In genomic region chr21:42238185-42238934, GRCh38 we compare ENCODE assay signal across 12 cellular contexts. TPM values are rescaled to one million over a fixed set of nuclear protein-coding genes. Genes with fewer than 3 reads are reported as not detected.
DNase-seq lines count a peak whose midpoint lies in the region; ATAC-seq lines count a peak whose summit lies in the region.
"Had no signal": no experiment of that assay in that cellular context is flagged by ENCODE, and none has a peak within 500 bp of the region (broad histone marks: within the 10 kb centered on the region; RNA-seq: fewer than 3 reads in every experiment).

No MANE protein-coding gene starts in this region.

- H3K4me3 Mint-ChIP-seq in stimulated activated naive CD8-positive, alpha-beta T cell treated with anti-CD3 and anti-CD28 coated beads, Interleukin-15, Interleukin-2, amounts not matched to agents 100 ng/mL and 50 ng/mL, for 24 hours, result peak overlapping the region; percentile 70

- no peaks in the 10 kb centered on the region for H3K9me3 Mint-ChIP-seq in stimulated activated naive CD8-positive, alpha-beta T cell treated with anti-CD3 and anti-CD28 coated beads, Interleukin-15, Interleukin-2, amounts not matched to agents 100 ng/mL and 50 ng/mL, for 24 hours

- no peak for ATAC-seq in HG02885 (IDR thresholded peaks at IDR 0.05; ENCODE audit: poor library complexity, unreplicated experiment)
- ATAC-seq: foreskin keratinocyte, HCT116 had no signal

- H3K27me3 Mint-ChIP-seq in stimulated activated naive CD8-positive, alpha-beta T cell treated with anti-CD3 and anti-CD28 coated beads, Interleukin-15, Interleukin-2, amounts not matched to agents 100 ng/mL and 50 ng/mL, for 24 hours, result no peaks in the 10 kb centered on the region

- DNase-seq in activated T-cell treated with anti-CD3 and anti-CD28 coated beads, Interleukin-2, amount 50 U/mL, for 1 hour, result peak; percentile 64
- no peak for DNase-seq in activated T-cell treated with anti-CD3 and anti-CD28 coated beads for 4 hours
- peak; percentile 62 for DNase-seq in activated CD4-positive, alpha-beta T cell treated with anti-CD3 and anti-CD28 coated beads, Interleukin-2, amount 50 U/mL, for 1 hour
- no peak for DNase-seq in caudate nucleus (lab: John Stamatoyannopoulos, UW)
- DNase-seq in MV-4-11 (lab: John Stamatoyannopoulos, UW), result no peak
- no peak for DNase-seq in HT-29 (ENCODE audit: low spot score)
- DNase-seq: ACHN, foreskin keratinocyte had no signal

- no peaks in the 10 kb centered on the region for H3K36me3 Mint-ChIP-seq in stimulated activated naive CD8-positive, alpha-beta T cell treated with anti-CD3 and anti-CD28 coated beads, Interleukin-15, Interleukin-2, amounts not matched to agents 100 ng/mL and 50 ng/mL, for 24 hours (ENCODE audit: low read depth)

- H3K4me1 Mint-ChIP-seq in stimulated activated naive CD8-positive, alpha-beta T cell treated with anti-CD3 and anti-CD28 coated beads, Interleukin-15, Interleukin-2, amounts not matched to agents 100 ng/mL and 50 ng/mL, for 24 hours (ENCODE audit: low read depth), result peaks cover 68% of the 10 kb centered on the region

- peak overlapping the region; percentile 33 for H3K27ac ChIP-seq in caudate nucleus (ENCODE audit: low read depth, low read length)
- H3K27ac ChIP-seq: foreskin keratinocyte, PC-9 had no signal

- H3K27ac Mint-ChIP-seq in stimulated activated naive CD8-positive, alpha-beta T cell treated with anti-CD3 and anti-CD28 coated beads, Interleukin-15, Interleukin-2, amounts not matched to agents 100 ng/mL and 50 ng/mL, for 24 hours, result peak overlapping the region; percentile 84

RNA-seq across cellular contexts. Expression of gene ABCG1, which starts 19.4 kb away (rescaled TPM):
- 2.6 and 5.7 TPM in 2 replicates for total RNA-seq in HT-29 (2014; rRNA removed; shearing (Covaris generic))

Comparison
In these comparisons a context has a peak if more than half of its experiments do, and no peak if none do; other contexts are left out.
1. DNase-seq: peak in activated T-cell treated with anti-CD3 and anti-CD28 coated beads, Interleukin-2, amount 50 U/mL, for 1 hour (single experiment) and activated CD4-positive, alpha-beta T cell treated with anti-CD3 and anti-CD28 coated beads, Interleukin-2, amount 50 U/mL, for 1 hour (single experiment); none in activated T-cell treated with anti-CD3 and anti-CD28 coated beads for 4 hours (single experiment), caudate nucleus (0 of 61), MV-4-11 (single experiment) and HT-29 (single experiment).